1 cellular context compared by ENCODE assay signal in the genomic region with DNA sequence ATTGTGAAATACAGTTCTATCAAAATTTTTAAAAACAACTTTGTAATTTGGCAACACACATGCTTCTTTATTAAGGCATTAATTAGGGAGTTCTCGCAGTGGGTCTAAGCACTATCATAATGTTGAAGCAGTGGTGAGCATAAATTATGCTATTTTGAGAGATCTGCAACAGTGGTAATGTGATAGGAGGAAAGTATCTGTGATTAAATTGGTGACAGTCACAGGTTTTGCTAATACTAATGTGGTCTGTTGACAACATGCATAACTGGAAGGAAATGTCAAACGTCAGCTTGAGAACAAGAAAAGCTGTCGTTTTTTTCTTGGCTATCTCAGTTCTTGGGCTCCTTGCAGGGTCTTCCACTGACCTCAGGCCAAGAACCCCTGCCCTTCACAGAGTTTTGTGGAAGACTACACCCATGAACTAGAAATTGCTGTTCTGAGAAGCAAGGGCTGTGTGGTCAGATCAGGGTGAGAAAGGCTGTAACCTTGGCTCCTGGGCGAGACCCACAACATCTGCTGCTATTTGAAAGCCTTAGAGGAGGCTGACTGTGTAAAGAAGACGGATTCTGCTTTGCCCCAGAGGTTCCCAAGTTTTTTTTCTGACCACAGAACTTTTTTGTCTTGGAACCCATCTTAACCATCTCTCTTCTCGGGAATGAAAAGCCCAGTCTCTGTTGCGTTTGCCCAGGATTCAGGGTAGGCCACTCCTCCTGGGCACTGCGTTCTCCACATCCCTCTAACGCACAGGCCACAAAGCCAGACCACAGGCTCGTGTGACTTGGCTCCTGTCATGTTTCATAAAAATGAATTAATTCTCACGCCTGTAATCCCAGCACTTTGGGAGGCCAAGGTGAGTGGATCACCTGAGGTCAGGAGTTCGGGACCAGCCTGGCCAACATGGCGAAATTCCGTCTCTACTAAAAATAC.
A peak's percentile ranks its signal among the peaks of the same experiment; 100 is the strongest.
TF ChIP-seq lines count a peak whose summit lies in the region.

No MANE protein-coding gene starts in this region.

TF ChIP-seq in K562, 482 proteins besides CTCF, POLR2A, EP300 and RAD21:
- TF ChIP-seq CEBPG (CRISPR knock-in tag; IDR thresholded peaks at IDR 0.05) (no peak), CEBPG (tag; conservative IDR thresholded peaks at IDR 0.05 in 1 of 2, IDR thresholded peaks at IDR 0.05 in 1 of 2) (peak in 1 of 2 experiments; percentile 25; a peak in 1 of 4 replicates), MYC (IDR thresholded peaks at IDR 0.05; ENCODE audit: low read depth, low read length) (no peak), MYC (CRISPR knock-in tag; IDR thresholded peaks at IDR 0.05; ENCODE audit: borderline replicate concordance, low read depth) (no peak), CEBPB (tag; IDR thresholded peaks at IDR 0.05) (peak; percentile 65)
- TF ChIP-seq, protein P1, sequence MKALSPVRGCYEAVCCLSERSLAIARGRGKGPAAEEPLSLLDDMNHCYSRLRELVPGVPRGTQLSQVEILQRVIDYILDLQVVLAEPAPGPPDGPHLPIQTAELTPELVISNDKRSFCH (CRISPR knock-in tag; IDR thresholded peaks at IDR 0.05), result no peak
- TF ChIP-seq, protein P1 (tag; IDR thresholded peaks at IDR 0.05), result no peak
